11 cellular contexts compared by ENCODE assay signal in genomic region chr19:32558607-32559228, GRCh38.
"Had no signal": no experiment of that assay in that cellular context is flagged by ENCODE, and none has a peak within 500 bp of the region (broad histone marks: within the 10 kb centered on the region; RNA-seq: fewer than 3 reads in every experiment).

No MANE protein-coding gene starts in this region.

- H3K36me3 ChIP-seq: breast epithelium, heart right ventricle, stomach had no signal

- H3K4me1 ChIP-seq: breast epithelium, heart right ventricle, parathyroid adenoma, stomach had no signal

- ATAC-seq: heart right ventricle had no signal

- H2AFZ ChIP-seq: parathyroid adenoma had no signal

- H3K27me3 ChIP-seq: breast epithelium had no signal

- H3K4me3 ChIP-seq: breast epithelium, heart right ventricle, stomach had no signal

- H3K9me3 ChIP-seq: breast epithelium, heart right ventricle, stomach had no signal

- DNase-seq: activated CD4-positive, alpha-beta memory T cell treated with anti-CD3 and anti-CD28 coated beads for 36 hours; activated CD4-positive, alpha-beta T cell treated with anti-CD3 and anti-CD28 coated beads for 1 hour; activated gamma-delta T cell treated with Interleukin-2 at 50 U/mL for 16 hours; activated naive CD8-positive, alpha-beta T cell treated with anti-CD3 and anti-CD28 coated beads for 36 hours; activated T-cell treated with anti-CD3 and anti-CD28 coated beads, Interleukin-2, amount 50 U/mL, for 48 hours; anterior cingulate cortex; heart right ventricle; kidney; stomach had no signal

- H3K4me3 Mint-ChIP-seq: activated CD4-positive, alpha-beta memory T cell treated with anti-CD3 and anti-CD28 coated beads for 36 hours; activated naive CD8-positive, alpha-beta T cell treated with anti-CD3 and anti-CD28 coated beads for 36 hours had no signal

- H3K9ac ChIP-seq: parathyroid adenoma had no signal

- H3K9me3 Mint-ChIP-seq: activated CD4-positive, alpha-beta memory T cell treated with anti-CD3 and anti-CD28 coated beads for 36 hours; activated naive CD8-positive, alpha-beta T cell treated with anti-CD3 and anti-CD28 coated beads for 36 hours had no signal

- H3K27ac ChIP-seq: breast epithelium, heart right ventricle, parathyroid adenoma, stomach had no signal

- H3K4me1 Mint-ChIP-seq: activated naive CD8-positive, alpha-beta T cell treated with anti-CD3 and anti-CD28 coated beads for 36 hours had no signal

- H3K36me3 Mint-ChIP-seq: activated CD4-positive, alpha-beta memory T cell treated with anti-CD3 and anti-CD28 coated beads for 36 hours; activated naive CD8-positive, alpha-beta T cell treated with anti-CD3 and anti-CD28 coated beads for 36 hours had no signal

- H3K79me2 ChIP-seq: parathyroid adenoma had no signal

- H3K27ac Mint-ChIP-seq: activated CD4-positive, alpha-beta memory T cell treated with anti-CD3 and anti-CD28 coated beads for 36 hours; activated naive CD8-positive, alpha-beta T cell treated with anti-CD3 and anti-CD28 coated beads for 36 hours had no signal
